In genomic region chr6:135426833-135427232, GRCh38 we compare ENCODE assay signal across 9 cellular contexts.
"Had no signal": no experiment of that assay in that cellular context is flagged by ENCODE, and none has a peak within 500 bp of the region (broad histone marks: within the 10 kb centered on the region; RNA-seq: fewer than 3 reads in every experiment).

No MANE protein-coding gene starts in this region.

- DNase-seq: H9, HCEC 1CT, IMR-90, KG1 had no signal

- H3K4me1 Mint-ChIP-seq: GM23338, H9 had no signal

- ATAC-seq: GM23338, K562 had no signal

- H3K4me2 ChIP-seq: GM23338 had no signal

- FAIRE-seq: H1, H54, K562 had no signal

- H3K9me3 Mint-ChIP-seq: GM23338, H9 had no signal

- H3K27ac Mint-ChIP-seq: GM23338, H9 had no signal

- H3K4me3 ChIP-seq: GM23338, K562 had no signal

- H3K4me3 Mint-ChIP-seq: GM23338, H9 had no signal

- H3K27ac ChIP-seq: HL-60 had no signal

- H2AFZ ChIP-seq: GM23338 had no signal
